ENCODE assay signal across 8 cellular contexts in genomic region chr3:184260571-184261269, GRCh38. TPM values are rescaled to one million over a fixed set of nuclear protein-coding genes. Genes with fewer than 3 reads are reported as not detected.
DNase-seq lines count a peak whose midpoint lies in the region; ATAC-seq, FAIRE-seq and TF ChIP-seq lines count a peak whose summit lies in the region.

No MANE protein-coding gene starts in this region.

- TF ChIP-seq RAD21 in A549 (conservative IDR thresholded peaks at IDR 0.05 in 1 of 2, IDR thresholded peaks at IDR 0.05 in 1 of 2): no peak

- H3K4me3 ChIP-seq in A549 (peak overlapping the region; percentile 53), iPS-18c (ENCODE audit: insufficient read depth, low read depth, low read length) (peak overlapping the region; percentile 63), tibial artery (peak overlapping the region; percentile 39 to 52)

- no peak overlapping the region for H3K27ac Mint-ChIP-seq in activated CD8-positive, alpha-beta T cell treated with anti-CD3 and anti-CD28 coated beads for 36 hours

- peak in 1 of 2 experiments; percentile 5; a peak in 2 of 6 replicates for ATAC-seq in A549
- no peak for ATAC-seq in activated CD8-positive, alpha-beta T cell treated with anti-CD3 and anti-CD28 coated beads for 36 hours
- no peak for ATAC-seq in GM18873 (IDR thresholded peaks at IDR 0.05; ENCODE audit: low FRiP score, unreplicated experiment)

- POLR2A ChIA-PET in A549 (lab: Yijun Ruan, JAX): no interaction called here
- POLR2A ChIA-PET in activated CD8-positive, alpha-beta T cell treated with anti-CD3 and anti-CD28 coated beads for 36 hours (lab: Charles Lee): interaction anchor here (0.8 to 1.4 kb wide), 5 partner anchors 10 to 75 kb away, joined by 3 to 4 read pairs (median 3); partner anchors contain the start of genes ABCF3 and EEF1AKMT4

- DNase-seq in A549 (ENCODE audit: low read depth in 1 of 2, low spot score in 1 of 2) (no peak), GM20000 (ENCODE audit: low spot score) (peak; percentile 58), tibial artery (no peak), UCSD-AML1 (lab: John Stamatoyannopoulos, UW; ENCODE audit: unreplicated experiment) (no peak), DMS79 treated with DMSO at 0.1 percent for 48 hours (lab: John Stamatoyannopoulos, UW) (no peak)
- DNase-seq in activated CD8-positive, alpha-beta T cell treated with anti-CD3 and anti-CD28 coated beads for 36 hours: peak; percentile 13

- no peaks in the 10 kb centered on the region for H3K9me3 Mint-ChIP-seq in activated CD8-positive, alpha-beta T cell treated with anti-CD3 and anti-CD28 coated beads for 36 hours

- TF ChIP-seq CTCF in A549 (IDR thresholded peaks at IDR 0.05) (no peak), GM20000 (IDR thresholded peaks at IDR 0.05; ENCODE audit: extremely low read depth, missing control alignments) (no peak), tibial artery (IDR thresholded peaks at IDR 0.05) (no peak)
- TF ChIP-seq CTCF in activated CD8-positive, alpha-beta T cell treated with anti-CD3 and anti-CD28 coated beads for 36 hours (IDR thresholded peaks at IDR 0.05): no peak

- no peak for TF ChIP-seq EP300 in A549 (IDR thresholded peaks at IDR 0.05)

- H3K9me3 ChIP-seq in A549 (no peaks in the 10 kb centered on the region), iPS-18c (ENCODE audit: control insufficient read depth, insufficient read depth, low read length) (peaks cover 2% of the 10 kb centered on the region), tibial artery (no peaks in the 10 kb centered on the region)

- peak overlapping the region; percentile 10 to 80; a peak in 4 of 6 replicates for H3K27ac ChIP-seq in A549
- no peak overlapping the region for H3K27ac ChIP-seq in tibial artery

- FAIRE-seq in A549 (lab: Jason Lieb, UNC): no peak

- peaks cover 6 to 14% (median 7%) of the 10 kb centered on the region in 3 donors for H3K36me3 ChIP-seq in tibial artery

- WGBS in A549 (ENCODE audit: missing lambda C conversion rate): 0% methylated on average over 4 of the region's 55 CpGs

- H3K4me2 ChIP-seq in A549: peak overlapping the region; percentile 99

- intact Hi-C loops in activated CD8-positive, alpha-beta T cell treated with anti-CD3 and anti-CD28 coated beads for 36 hours (cut with micrococcal nuclease): no loop called here
- intact Hi-C loops in tibial artery (cut with DNase I; ENCODE audit: low total_unique reads): no loop called here

- H3K4me1 ChIP-seq in A549 (peaks cover 13% of the 10 kb centered on the region; the same call in 1 of the 3 replicates), tibial artery (peaks cover 0 to 35% (median 31%) of the 10 kb centered on the region in 4 donors)

- CTCF ChIA-PET in A549 (lab: Yijun Ruan, JAX): interaction anchor here (1.3 to 5.5 kb wide), 2 partner anchors 11 to 88 kb away, joined by 3 to 27 read pairs; partner anchors contain the start of gene EEF1AKMT4
- CTCF ChIA-PET in activated CD8-positive, alpha-beta T cell treated with anti-CD3 and anti-CD28 coated beads for 36 hours (lab: Charles Lee): interaction anchor here (1.9 to 4.3 kb wide), 3 partner anchors 11 to 33 kb away, joined by 5 to 19 read pairs (median 17); partner anchors contain the start of genes EEF1AKMT4 and VWA5B2

- TF ChIP-seq POLR2A in A549 (IDR thresholded peaks at IDR 0.05; ENCODE audit: low read length): no peak

- peaks cover 36% of the 10 kb centered on the region for H3K27me3 Mint-ChIP-seq in activated CD8-positive, alpha-beta T cell treated with anti-CD3 and anti-CD28 coated beads for 36 hours

- H3K4me1 Mint-ChIP-seq in activated CD8-positive, alpha-beta T cell treated with anti-CD3 and anti-CD28 coated beads for 36 hours (ENCODE audit: low read depth): peaks cover 19% of the 10 kb centered on the region

- H3K36me3 Mint-ChIP-seq in activated CD8-positive, alpha-beta T cell treated with anti-CD3 and anti-CD28 coated beads for 36 hours (ENCODE audit: low read depth): peaks cover 10% of the 10 kb centered on the region

- peaks cover 0 to 72% of the 10 kb centered on the region in 2 donors for H3K27me3 ChIP-seq in tibial artery

- H3K4me3 Mint-ChIP-seq in activated CD8-positive, alpha-beta T cell treated with anti-CD3 and anti-CD28 coated beads for 36 hours: peak overlapping the region; percentile 57

TF ChIP-seq in A549, 52 proteins besides CTCF, POLR2A, EP300 and RAD21:
- no peak for TF ChIP-seq FOSL2 (IDR thresholded peaks at IDR 0.05)
- TF ChIP-seq FOSL2 (CRISPR knock-in tag; IDR thresholded peaks at IDR 0.05): no peak
- TF ChIP-seq REST (IDR thresholded peaks at IDR 0.05): peak; percentile 27

RNA-seq across cellular contexts. Expression of gene CAMK2N2, which starts 0.6 kb away (rescaled TPM):
- polyA plus RNA-seq in A549 (2011; rRNA removed): 0.05 and 0.20 TPM in 2 replicates
- polyA plus RNA-seq in A549 (2012; cell fraction: cytosol; rRNA removed): 0.34 and 0.47 TPM in 2 replicates
- 0.31 and 0.32 TPM in 2 replicates for polyA plus RNA-seq in A549 (2012; cell fraction: nucleus; rRNA removed)
- 0.71 to 0.88 TPM (median 0.84 TPM) in 3 replicates for polyA plus RNA-seq in A549 (2017; fragmentation: RNase III; extraction: RNeasy Plus Mini Kit Qiagen cat#74134 plus additional on column Dnase treatment)
- 0.78 TPM in 1 of 2 replicates, not detected in the other for polyA minus RNA-seq in A549 (2011; rRNA and poly(A)+ RNA removed)
- under 1 TPM; 0.18 to 0.22 TPM for total RNA-seq in activated CD8-positive, alpha-beta T cell treated with anti-CD3 and anti-CD28 coated beads for 36 hours

RNA-seq across cellular contexts. Expression of gene EEF1AKMT4, which starts 11.2 kb away (rescaled TPM):
- 12.7 and 17.0 TPM in 2 replicates for polyA plus RNA-seq in A549 (2011; rRNA removed)
- 28.3 and 30.3 TPM in 2 replicates for polyA plus RNA-seq in A549 (2012; cell fraction: cytosol; rRNA removed)
- polyA plus RNA-seq in A549 (2012; cell fraction: nucleus; rRNA removed): 19.6 and 20.3 TPM in 2 replicates
- 9.0 to 9.8 TPM (median 9.7 TPM) in 3 replicates for polyA plus RNA-seq in A549 (2017; fragmentation: RNase III; extraction: RNeasy Plus Mini Kit Qiagen cat#74134 plus additional on column Dnase treatment)
- 18.6 and 19.2 TPM in 2 replicates for polyA minus RNA-seq in A549 (2011; rRNA and poly(A)+ RNA removed)
- 1 to 10 TPM; 7.8 to 8.7 TPM for total RNA-seq in activated CD8-positive, alpha-beta T cell treated with anti-CD3 and anti-CD28 coated beads for 36 hours

RNA-seq across cellular contexts. Expression of gene ALG3, which starts 12.0 kb away (rescaled TPM):
- 49.1 and 74.4 TPM in 2 replicates for polyA plus RNA-seq in A549 (2011; rRNA removed)
- polyA plus RNA-seq in A549 (2012; cell fraction: cytosol; rRNA removed): 71.0 and 89.0 TPM in 2 replicates
- 131 and 178 TPM in 2 replicates for polyA plus RNA-seq in A549 (2012; cell fraction: nucleus; rRNA removed)
- polyA plus RNA-seq in A549 (2017; fragmentation: RNase III; extraction: RNeasy Plus Mini Kit Qiagen cat#74134 plus additional on column Dnase treatment): 55.9 to 59.6 TPM (median 57.6 TPM) in 3 replicates
- polyA minus RNA-seq in A549 (2011; rRNA and poly(A)+ RNA removed): 188 and 236 TPM in 2 replicates
- 10 to 100 TPM; 40.0 to 44.5 TPM for total RNA-seq in activated CD8-positive, alpha-beta T cell treated with anti-CD3 and anti-CD28 coated beads for 36 hours

RNA-seq across cellular contexts. Expression of gene ECE2, which starts 15.1 kb away (rescaled TPM):
- polyA plus RNA-seq in A549 (2011; rRNA removed) (not detected in 2 replicates), A549 (2017; fragmentation: RNase III; extraction: RNeasy Plus Mini Kit Qiagen cat#74134 plus additional on column Dnase treatment) (not detected in 3 replicates)
- polyA plus RNA-seq in A549 (2012; cell fraction: cytosol; rRNA removed): not detected in 2 replicates
- not detected in 2 replicates for polyA plus RNA-seq in A549 (2012; cell fraction: nucleus; rRNA removed)
- polyA minus RNA-seq in A549 (2011; rRNA and poly(A)+ RNA removed): not detected in 2 replicates
- not detected for total RNA-seq in activated CD8-positive, alpha-beta T cell treated with anti-CD3 and anti-CD28 coated beads for 36 hours

RNA-seq across cellular contexts. Expression of gene VWA5B2, which starts 31.3 kb away (rescaled TPM):
- polyA plus RNA-seq in A549 (2011; rRNA removed) (0.11 and 0.37 TPM in 2 replicates), A549 (2017; fragmentation: RNase III; extraction: RNeasy Plus Mini Kit Qiagen cat#74134 plus additional on column Dnase treatment) (0.37 to 0.48 TPM (median 0.47 TPM) in 3 replicates)
- 0.66 and 0.69 TPM in 2 replicates for polyA plus RNA-seq in A549 (2012; cell fraction: cytosol; rRNA removed)
- 4.0 and 4.4 TPM in 2 replicates for polyA plus RNA-seq in A549 (2012; cell fraction: nucleus; rRNA removed)
- 0.34 and 0.41 TPM in 2 replicates for polyA minus RNA-seq in A549 (2011; rRNA and poly(A)+ RNA removed)
- total RNA-seq in activated CD8-positive, alpha-beta T cell treated with anti-CD3 and anti-CD28 coated beads for 36 hours: not detected

Comparison
In these comparisons a context has a peak if more than half of its experiments do, and no peak if none do; other contexts are left out.
1. DNase-seq: peak in GM20000 (single experiment) and activated CD8-positive, alpha-beta T cell treated with anti-CD3 and anti-CD28 coated beads for 36 hours (single experiment); none in A549 (0 of 2), tibial artery (0 of 2), UCSD-AML1 (single experiment) and DMS79 treated with DMSO at 0.1 percent for 48 hours (single experiment).
2. H3K27ac ChIP-seq: peak in A549 (2 of 2); none in tibial artery (0 of 2).
3. Peak in every context shown above with its lines, with median percentiles within 50 percentile points of each other: H3K4me3 ChIP-seq.